8 cellular contexts compared by ENCODE assay signal in the genomic region with DNA sequence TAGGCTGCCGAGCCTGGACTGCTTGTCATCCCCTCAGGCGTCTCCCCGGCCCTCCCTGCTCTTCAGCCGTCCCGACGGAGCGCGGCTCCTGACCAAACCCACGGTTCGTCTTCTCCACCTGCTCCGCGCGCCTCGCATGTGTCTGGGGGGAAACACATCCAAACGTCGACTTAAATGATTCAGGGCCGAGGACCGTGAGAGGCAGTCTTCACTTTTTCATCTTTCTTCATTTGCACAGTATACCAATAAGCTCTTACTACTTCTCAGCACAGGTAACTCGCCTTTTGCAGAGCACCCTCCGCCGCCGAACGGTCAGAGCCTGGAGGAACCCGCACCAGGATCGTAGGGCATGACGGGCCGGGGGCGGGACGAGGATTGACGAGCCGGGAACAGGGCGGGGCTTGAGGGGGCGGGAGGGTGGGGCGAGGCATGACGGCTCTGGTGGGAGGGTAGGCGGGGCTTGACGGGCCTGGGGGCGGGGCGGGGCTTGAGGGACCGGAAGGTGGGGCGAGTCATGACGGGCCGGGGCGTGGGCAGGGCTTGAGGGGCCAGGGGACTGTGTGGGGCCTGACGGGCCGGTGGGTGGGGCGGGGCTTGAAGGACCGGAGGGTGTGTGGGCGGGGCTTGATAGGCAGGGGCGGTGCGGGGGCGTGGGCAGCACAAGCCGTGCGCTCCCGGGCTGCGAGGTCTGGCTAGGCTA.
DNase-seq lines count a peak whose midpoint lies in the region; ATAC-seq and FAIRE-seq lines count a peak whose summit lies in the region.

A gene with protein sequence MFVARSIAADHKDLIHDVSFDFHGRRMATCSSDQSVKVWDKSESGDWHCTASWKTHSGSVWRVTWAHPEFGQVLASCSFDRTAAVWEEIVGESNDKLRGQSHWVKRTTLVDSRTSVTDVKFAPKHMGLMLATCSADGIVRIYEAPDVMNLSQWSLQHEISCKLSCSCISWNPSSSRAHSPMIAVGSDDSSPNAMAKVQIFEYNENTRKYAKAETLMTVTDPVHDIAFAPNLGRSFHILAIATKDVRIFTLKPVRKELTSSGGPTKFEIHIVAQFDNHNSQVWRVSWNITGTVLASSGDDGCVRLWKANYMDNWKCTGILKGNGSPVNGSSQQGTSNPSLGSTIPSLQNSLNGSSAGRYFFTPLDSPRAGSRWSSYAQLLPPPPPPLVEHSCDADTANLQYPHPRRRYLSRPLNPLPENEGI (plus strand): TSS at position 657 of the 700 bp plus-strand sequence. CDS start 111 bp downstream, outside the sequence.

- peak within 1 kb of the TSS; percentile 93 for H3K27ac Mint-ChIP-seq in memory B cell

- no peaks in the 10 kb centered on the region for H3K27me3 Mint-ChIP-seq in memory B cell

- H3K4me1 Mint-ChIP-seq in memory B cell = peaks cover 14% of the 10 kb centered on the region

- DNase-seq in CMK (ENCODE audit: low read depth) (peak; percentile 80), HTR-8/SVneo (ENCODE audit: insufficient read length, low spot score) (peak; percentile 90), NOMO-1 treated with DMSO at 0.1 percent for 48 hours (lab: John Stamatoyannopoulos, UW; ENCODE audit: unreplicated experiment) (peak; percentile 94), memory B cell (ENCODE audit: low spot score in 2 of 2) (peak in 1 of 2 donors; percentile 98)
- DNase-seq in activated CD8-positive, alpha-beta memory T cell treated with anti-CD3 and anti-CD28 coated beads for 4 hours (ENCODE audit: low read depth in 2 of 2) = peak; percentile 99
- DNase-seq in effector memory CD4-positive, alpha-beta T cell = peak; percentile 96 to 99 (median 99)
- peak; percentile 99 for DNase-seq in stimulated activated CD8-positive, alpha-beta memory T cell treated with anti-CD3 and anti-CD28 coated beads, Interleukin-12 subunit alpha, Interleukin-12 subunit beta, amount 100 ng/mL, for 1 hour (ENCODE audit: low read depth)

- no peaks in the 10 kb centered on the region for H3K9me3 Mint-ChIP-seq in memory B cell

- ATAC-seq in GM21367 (IDR thresholded peaks at IDR 0.05; ENCODE audit: unreplicated experiment) = peak; percentile 57
- ATAC-seq in memory B cell (ENCODE audit: low read depth) = peak; percentile 81

- H3K4me3 Mint-ChIP-seq in memory B cell = peak within 1 kb of the TSS; percentile 98

- FAIRE-seq in HTR-8/SVneo (lab: Jason Lieb, UNC) = no peak

- H3K4me3 ChIP-seq in effector memory CD4-positive, alpha-beta T cell (ENCODE audit: insufficient read depth, low read depth, low read length, poor library complexity, severe bottlenecking) = peak within 1 kb of the TSS; percentile 69

- no peaks in the 10 kb centered on the region for H3K36me3 ChIP-seq in effector memory CD4-positive, alpha-beta T cell (ENCODE audit: control insufficient read depth, insufficient read depth, low read length)

- peaks cover 13% of the 10 kb centered on the region for H3K4me1 ChIP-seq in effector memory CD4-positive, alpha-beta T cell (ENCODE audit: control insufficient read depth, insufficient read depth, low read length, poor library complexity, severe bottlenecking)

- no peaks in the 10 kb centered on the region for H3K27me3 ChIP-seq in effector memory CD4-positive, alpha-beta T cell (replicated peaks; ENCODE audit: control insufficient read depth, insufficient read depth, low read length, poor library complexity, severe bottlenecking)

- no peaks in the 10 kb centered on the region for H3K36me3 Mint-ChIP-seq in memory B cell

- peak within 1 kb of the TSS; percentile 91 for H3K27ac ChIP-seq in effector memory CD4-positive, alpha-beta T cell (ENCODE audit: insufficient read depth, low read length, poor library complexity, severe bottlenecking)

- H3K9me3 ChIP-seq in effector memory CD4-positive, alpha-beta T cell (ENCODE audit: control insufficient read depth, low read length) = no peaks in the 10 kb centered on the region
